In genomic region chr11:134126197-134126822, GRCh38 we compare ENCODE assay signal across 9 cellular contexts. TPM values are rescaled to one million over a fixed set of nuclear protein-coding genes. Genes with fewer than 3 reads are reported as not detected.
DNase-seq lines count a peak whose midpoint lies in the region; ATAC-seq and TF ChIP-seq lines count a peak whose summit lies in the region.
"Had no signal": no experiment of that assay in that cellular context is flagged by ENCODE, and none has a peak within 500 bp of the region (broad histone marks: within the 10 kb centered on the region; RNA-seq: fewer than 3 reads in every experiment).

No MANE protein-coding gene starts in this region.

- no peak overlapping the region for H3K27ac Mint-ChIP-seq in progenitor cell of endocrine pancreas
- H3K27ac Mint-ChIP-seq in activated naive CD4-positive, alpha-beta T cell treated with anti-CD3 and anti-CD28 coated beads for 36 hours, result no peak overlapping the region

- TF ChIP-seq POLR2A in stomach (IDR thresholded peaks at IDR 0.05), result no peak

- 30 to 88% (median 75%) methylated on average over 1 of the region's 1 CpG for WGBS in stomach, 5 donors

- peaks cover 0 to 7% (median 0%) of the 10 kb centered on the region in 4 donors for H3K9me3 ChIP-seq in stomach

- peaks cover 43% of the 10 kb centered on the region for H3K27me3 Mint-ChIP-seq in progenitor cell of endocrine pancreas
- H3K27me3 Mint-ChIP-seq in activated naive CD4-positive, alpha-beta T cell treated with anti-CD3 and anti-CD28 coated beads for 36 hours (ENCODE audit: low read depth), result peaks cover 34% of the 10 kb centered on the region

- TF ChIP-seq CTCF in stomach (IDR thresholded peaks at IDR 0.05), result no peak
- no peak for TF ChIP-seq CTCF in progenitor cell of endocrine pancreas (IDR thresholded peaks at IDR 0.05; ENCODE audit: unreplicated experiment)

- intact Hi-C loops in stomach (cut with DNase I; ENCODE audit: low total_unique reads), result no loop called here
- intact Hi-C loops in activated naive CD4-positive, alpha-beta T cell treated with anti-CD3 and anti-CD28 coated beads for 36 hours (cut with micrococcal nuclease), result no loop called here

- H3K27me3 ChIP-seq in stomach, result peaks cover 0 to 31% (median 12%) of the 10 kb centered on the region in 3 donors

- H3K36me3 ChIP-seq in stomach, result no peaks in the 10 kb centered on the region

- peak; percentile 88 for DNase-seq in HCEC 1CT
- peak in 43 of 58 donors; percentile 13 to 83 (median 57) for DNase-seq in anterior cingulate cortex (lab: John Stamatoyannopoulos, UW)
- peak; percentile 88 for DNase-seq in iris pigment epithelial cell (ENCODE audit: low read depth)
- no peak for DNase-seq in stomach
- no peak for DNase-seq in progenitor cell of endocrine pancreas (ENCODE audit: low spot score, unreplicated experiment)
- DNase-seq in activated naive CD4-positive, alpha-beta T cell treated with anti-CD3 and anti-CD28 coated beads for 36 hours, result no peak
- DNase-seq in NK-92 treated with Interleukin-12 subunit alpha and Interleukin-12 subunit beta, amount 100 ng/mL, for 24 hours (lab: John Stamatoyannopoulos, UW), result no peak
- DNase-seq: activated CD4-positive, alpha-beta T cell treated with anti-CD3 and anti-CD28 coated beads for 4 hours had no signal

- no peak overlapping the region for H3K4me3 Mint-ChIP-seq in progenitor cell of endocrine pancreas (ENCODE audit: low read depth)
- no peak overlapping the region for H3K4me3 Mint-ChIP-seq in activated naive CD4-positive, alpha-beta T cell treated with anti-CD3 and anti-CD28 coated beads for 36 hours

- peaks cover 5% of the 10 kb centered on the region for H3K36me3 Mint-ChIP-seq in progenitor cell of endocrine pancreas (ENCODE audit: insufficient read depth)
- H3K36me3 Mint-ChIP-seq in activated naive CD4-positive, alpha-beta T cell treated with anti-CD3 and anti-CD28 coated beads for 36 hours (ENCODE audit: low read depth), result peaks cover 9% of the 10 kb centered on the region

- peaks cover 7 to 49% (median 26%) of the 10 kb centered on the region in 4 donors for H3K4me1 ChIP-seq in stomach

- TF ChIP-seq EP300 in stomach (IDR thresholded peaks at IDR 0.05), result no peak

- peak overlapping the region in 4 of 5 donors; percentile 58 to 88 (median 69) for H3K27ac ChIP-seq in stomach

- CTCF ChIA-PET in activated naive CD4-positive, alpha-beta T cell treated with anti-CD3 and anti-CD28 coated beads for 36 hours (lab: Charles Lee), result interaction anchor here (0.7 to 2.1 kb wide), 4 partner anchors 12 to 133 kb away, joined by 3 to 7 read pairs (median 4); no protein-coding TSS in a partner anchor

- H3K4me1 Mint-ChIP-seq in progenitor cell of endocrine pancreas (ENCODE audit: low read depth), result peaks cover 6% of the 10 kb centered on the region
- H3K4me1 Mint-ChIP-seq in activated naive CD4-positive, alpha-beta T cell treated with anti-CD3 and anti-CD28 coated beads for 36 hours (ENCODE audit: low read depth), result peaks cover 13% of the 10 kb centered on the region

- H3K4me3 ChIP-seq in stomach, result no peak overlapping the region

- no peak for ATAC-seq in HG02973 (IDR thresholded peaks at IDR 0.05; ENCODE audit: unreplicated experiment)

- peaks cover 1% of the 10 kb centered on the region for H3K9me3 Mint-ChIP-seq in progenitor cell of endocrine pancreas (ENCODE audit: low read depth)
- H3K9me3 Mint-ChIP-seq in activated naive CD4-positive, alpha-beta T cell treated with anti-CD3 and anti-CD28 coated beads for 36 hours, result peaks cover 7% of the 10 kb centered on the region

RNA-seq across cellular contexts. Expression of gene JAM3, which starts 57.4 kb away (rescaled TPM):
- 10 to 100 TPM; 18.5 to 83.4 (median 44.2) TPM for total RNA-seq in stomach
- polyA plus RNA-seq in stomach, result 10 to 100 TPM in 1 of 3 donors, 1 to 10 TPM in 2; 4.0 to 10.8 (median 5.7) TPM
- 37.0 and 37.6 TPM in 2 replicates for total RNA-seq in progenitor cell of endocrine pancreas
- 1 to 10 TPM; 4.0 to 6.4 TPM for total RNA-seq in activated naive CD4-positive, alpha-beta T cell treated with anti-CD3 and anti-CD28 coated beads for 36 hours

Comparison
In these comparisons a context has a peak if more than half of its experiments do, and no peak if none do; other contexts are left out.
1. DNase-seq: peak in HCEC 1CT (single experiment), anterior cingulate cortex (43 of 58) and iris pigment epithelial cell (single experiment); none in stomach (single experiment), progenitor cell of endocrine pancreas (single experiment), activated naive CD4-positive, alpha-beta T cell treated with anti-CD3 and anti-CD28 coated beads for 36 hours (single experiment) and NK-92 treated with Interleukin-12 subunit alpha and Interleukin-12 subunit beta, amount 100 ng/mL, for 24 hours (single experiment).